ENCODE assay signal across 19 cellular contexts in genomic region chr9:15007698-15008097, GRCh38.
"Had no signal": no experiment of that assay in that cellular context is flagged by ENCODE, and none has a peak within 500 bp of the region (broad histone marks: within the 10 kb centered on the region; RNA-seq: fewer than 3 reads in every experiment).

No MANE protein-coding gene starts in this region.

- H3K27ac ChIP-seq: coronary artery, dorsolateral prefrontal cortex, esophagus muscularis mucosa, foreskin keratinocyte, gastroesophageal sphincter, heart left ventricle, hepatocyte, left lung, lower lobe of right lung had no signal

- H3K4me1 ChIP-seq: esophagus muscularis mucosa, foreskin keratinocyte, gastroesophageal sphincter, left lung, lower lobe of right lung had no signal

- H3K9me3 ChIP-seq: esophagus muscularis mucosa, gastroesophageal sphincter, heart left ventricle, left lung, lower lobe of right lung, mucosa of descending colon had no signal

- H2AFZ ChIP-seq: hepatocyte had no signal

- H3K4me3 ChIP-seq: coronary artery, dorsolateral prefrontal cortex, esophagus muscularis mucosa, gastroesophageal sphincter, heart left ventricle, hepatocyte, left lung, lower lobe of right lung, mucosa of descending colon had no signal

- ATAC-seq: foreskin keratinocyte, gastroesophageal sphincter, heart left ventricle, left cardiac atrium, left lung, left ventricle myocardium superior, lower lobe of right lung, mucosa of descending colon had no signal

- H3K36me3 ChIP-seq: esophagus muscularis mucosa, gastroesophageal sphincter, heart left ventricle, left lung, lower lobe of right lung had no signal

- DNase-seq: dermis blood vessel endothelial cell; dorsolateral prefrontal cortex; effector CD4-positive, alpha-beta T cell; effector memory CD4-positive, alpha-beta T cell; foreskin keratinocyte; heart left ventricle; hypothalamus; immature natural killer cell; islet precursor cell; left cardiac atrium; left lung; left ventricle myocardium superior; lower lobe of right lung; mesenchymal stem cell; mucosa of descending colon had no signal

- H3K79me2 ChIP-seq: hepatocyte had no signal

- H3K4me2 ChIP-seq: hepatocyte had no signal

- H3K27me3 ChIP-seq: dorsolateral prefrontal cortex, esophagus muscularis mucosa, gastroesophageal sphincter, heart left ventricle, hepatocyte, left lung had no signal
